ENCODE assay signal across 8 cellular contexts in genomic region chr7:106112972-106113421, GRCh38. TPM values are rescaled to one million over a fixed set of nuclear protein-coding genes. Genes with fewer than 3 reads are reported as not detected.
DNase-seq lines count a peak whose midpoint lies in the region; ATAC-seq and TF ChIP-seq lines count a peak whose summit lies in the region.

No MANE protein-coding gene starts in this region.

- H3K4me3 Mint-ChIP-seq in CD8-positive, alpha-beta T cell = peak overlapping the region; percentile 89

- no peaks in the 10 kb centered on the region for H3K9me3 Mint-ChIP-seq in CD8-positive, alpha-beta T cell

- POLR2A ChIA-PET in CD8-positive, alpha-beta T cell (lab: Charles Lee) = interaction anchor here (1.1 to 3.3 kb wide), 10 partner anchors 10 to 1055 kb away, joined by 3 to 50 read pairs (median 8); partner anchors contain the start of genes HBP1, NAMPT and RINT1

- no peak for TF ChIP-seq CTCF in CD8-positive, alpha-beta T cell (IDR thresholded peaks at IDR 0.05)
- TF ChIP-seq CTCF in neutrophil (IDR thresholded peaks at IDR 0.05) (no peak), brain microvascular endothelial cell (IDR thresholded peaks at IDR 0.05; ENCODE audit: low read depth, low read length, missing control alignments) (no peak)

- peak overlapping the region; percentile 58 to 60 for H3K9ac ChIP-seq in duodenal mucosa (ENCODE audit: low read depth in 1 of 2, low read length in 2 of 2)

- no peaks in the 10 kb centered on the region for H3K27me3 Mint-ChIP-seq in CD8-positive, alpha-beta T cell (ENCODE audit: low read depth)

- H3K4me1 ChIP-seq in CD8-positive, alpha-beta T cell (ENCODE audit: insufficient read depth, low read length) = peaks cover 71% of the 10 kb centered on the region
- H3K4me1 ChIP-seq in duodenal mucosa (ENCODE audit: control insufficient read depth in 1 of 2, insufficient read depth in 2 of 2, low read length in 2 of 2) (peaks cover 21 to 26% of the 10 kb centered on the region in 2 donors), neutrophil (ENCODE audit: control insufficient read depth in 1 of 2, insufficient read depth in 1 of 2, low read depth in 1 of 2, low read length in 1 of 2) (peaks cover 27 to 34% of the 10 kb centered on the region in 2 experiments)

- peaks cover 72% of the 10 kb centered on the region for H3K4me1 Mint-ChIP-seq in CD8-positive, alpha-beta T cell (ENCODE audit: low read depth)

- H3K27me3 ChIP-seq in CD8-positive, alpha-beta T cell (ENCODE audit: insufficient read depth, low read length) = no peaks in the 10 kb centered on the region
- H3K27me3 ChIP-seq in MG63 = no peaks in the 10 kb centered on the region
- peaks cover 0 to 3% of the 10 kb centered on the region in 2 donors for H3K27me3 ChIP-seq in duodenal mucosa (ENCODE audit: control insufficient read depth in 1 of 2, insufficient read depth in 2 of 2, low read length in 2 of 2)
- no peaks in the 10 kb centered on the region for H3K27me3 ChIP-seq in neutrophil
- H3K27me3 ChIP-seq in brain microvascular endothelial cell (replicated peaks) = no peaks in the 10 kb centered on the region

- H3K4me3 ChIP-seq in CD8-positive, alpha-beta T cell (ENCODE audit: low read depth, low read length) = peak overlapping the region; percentile 63
- peak overlapping the region; percentile 80 for H3K4me3 ChIP-seq in MG63
- peak overlapping the region; percentile 61 to 73 for H3K4me3 ChIP-seq in duodenal mucosa (ENCODE audit: low read depth in 1 of 2, low read length in 2 of 2)
- peak overlapping the region; percentile 90 for H3K4me3 ChIP-seq in neutrophil (ENCODE audit: low read depth in 1 of 2, low read length in 1 of 2)
- H3K4me3 ChIP-seq in brain microvascular endothelial cell (ENCODE audit: low read depth, low read length) = no peak overlapping the region

- CTCF ChIA-PET in CD8-positive, alpha-beta T cell (lab: Charles Lee) = interaction anchor here (1.3 to 3.1 kb wide), 4 partner anchors 41 to 84 kb away, joined by 3 to 22 read pairs (median 10); no protein-coding TSS in a partner anchor

- H3K36me3 ChIP-seq in CD8-positive, alpha-beta T cell (ENCODE audit: insufficient read depth, low read length) = no peaks in the 10 kb centered on the region
- H3K36me3 ChIP-seq in MG63 (no peaks in the 10 kb centered on the region), duodenal mucosa (ENCODE audit: control insufficient read depth in 1 of 2, insufficient read depth in 2 of 2, low read length in 2 of 2) (no peaks in the 10 kb centered on the region), neutrophil (no peaks in the 10 kb centered on the region), brain microvascular endothelial cell (replicated peaks) (no peaks in the 10 kb centered on the region)

- peak overlapping the region; percentile 85 for H3K27ac ChIP-seq in CD8-positive, alpha-beta T cell (ENCODE audit: low read depth, low read length)
- H3K27ac ChIP-seq in duodenal mucosa (ENCODE audit: low read depth, low read length) = no peak overlapping the region
- H3K27ac ChIP-seq in neutrophil = peak overlapping the region; percentile 92
- H3K27ac ChIP-seq in brain microvascular endothelial cell = no peak overlapping the region

- no peak for DNase-seq in CD8-positive, alpha-beta T cell
- DNase-seq in MG63 = no peak
- DNase-seq in brain microvascular endothelial cell = no peak

- in situ Hi-C loops in brain microvascular endothelial cell (cut with HindIII; ENCODE audit: low pct_ligation_motif_present, low sequenced_read_pairs) = no loop called here

- H3K9me3 ChIP-seq in CD8-positive, alpha-beta T cell (ENCODE audit: low read length) = no peaks in the 10 kb centered on the region
- H3K9me3 ChIP-seq in MG63 (no peaks in the 10 kb centered on the region), duodenal mucosa (ENCODE audit: control insufficient read depth in 1 of 2, low read length in 2 of 2) (no peaks in the 10 kb centered on the region), neutrophil (no peaks in the 10 kb centered on the region)

- H3K27ac Mint-ChIP-seq in CD8-positive, alpha-beta T cell = peak overlapping the region; percentile 96

- H3K36me3 Mint-ChIP-seq in CD8-positive, alpha-beta T cell = peaks cover 15% of the 10 kb centered on the region

- intact Hi-C loops in CD8-positive, alpha-beta T cell (cut with DNase I, micrococcal nuclease) = loop anchor here (1.0 to 10.0 kb wide), 21 partner anchors 14 to 1906 kb away; partner anchors contain the start of genes CBLL1 (in 2 of the 2), CCDC71L (in 2 of the 2), RINT1 (in 2 of the 2) and ATXN7L1 (in 1 of the 2)

- ATAC-seq in CD8-positive, alpha-beta T cell = no peak
- ATAC-seq in GM19463 (IDR thresholded peaks at IDR 0.05; ENCODE audit: unreplicated experiment) (no peak), HG03442 (IDR thresholded peaks at IDR 0.05; ENCODE audit: unreplicated experiment) (no peak), GM21717 (IDR thresholded peaks at IDR 0.05; ENCODE audit: unreplicated experiment) (no peak)

RNA-seq across cellular contexts. Expression of gene SYPL1, which starts 0.9 kb away (rescaled TPM):
- total RNA-seq in CD8-positive, alpha-beta T cell = 10 to 100 TPM; 50.0 to 51.2 TPM
- total RNA-seq in MG63 (2014; rRNA removed; shearing (Covaris generic); ENCODE audit: low replicate concordance) = 27.7 and 42.8 TPM in 2 replicates

Comparison
In these comparisons a context has a peak if more than half of its experiments do, and no peak if none do; other contexts are left out.
1. H3K27ac ChIP-seq: peak in CD8-positive, alpha-beta T cell (single experiment) and neutrophil (single experiment); none in duodenal mucosa (single experiment) and brain microvascular endothelial cell (single experiment).